Comparison of ENCODE assay signal across 1 cellular context in the genomic region with DNA sequence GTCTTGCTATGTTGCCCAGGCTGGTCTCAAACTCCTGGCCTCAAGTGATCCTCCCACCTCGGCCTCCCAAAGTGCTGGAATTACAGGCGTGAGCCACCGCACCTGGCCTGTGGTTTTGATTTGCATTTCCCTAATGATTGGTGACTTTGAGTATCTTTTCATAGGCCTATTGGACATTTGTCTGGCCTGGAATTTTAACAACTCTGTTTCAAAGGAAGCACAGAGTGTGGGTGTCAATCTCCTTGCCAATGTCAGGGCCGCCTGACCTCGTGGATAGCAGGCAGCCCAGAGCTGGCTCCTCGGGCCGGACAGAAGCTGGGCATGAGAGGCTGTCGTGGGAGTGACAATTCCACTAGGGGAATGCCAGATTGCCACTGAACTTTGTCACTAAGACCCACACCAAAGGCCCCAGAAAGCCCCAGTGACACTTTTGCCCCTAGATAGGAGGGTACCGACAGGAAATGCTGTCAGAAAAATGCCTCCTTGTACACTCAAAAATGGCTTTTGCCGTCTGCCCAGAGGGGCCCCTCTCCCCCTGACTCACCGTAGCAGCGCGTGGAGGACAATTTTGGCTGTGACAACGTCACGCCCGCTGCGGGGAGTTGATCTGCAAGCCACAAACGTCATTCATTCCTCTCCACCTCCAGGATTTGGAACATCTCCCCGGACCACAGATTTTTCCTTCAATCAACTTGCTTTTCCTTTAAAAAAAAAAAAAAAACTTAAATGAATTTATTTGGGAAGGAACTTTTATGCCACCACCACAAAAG.
TF ChIP-seq lines count a peak whose summit lies in the region.

No MANE protein-coding gene starts in this region.

TF ChIP-seq in GM12878, 131 proteins besides CTCF, POLR2A, EP300 and RAD21 (continued from another document):
- TF ChIP-seq, protein P1, sequence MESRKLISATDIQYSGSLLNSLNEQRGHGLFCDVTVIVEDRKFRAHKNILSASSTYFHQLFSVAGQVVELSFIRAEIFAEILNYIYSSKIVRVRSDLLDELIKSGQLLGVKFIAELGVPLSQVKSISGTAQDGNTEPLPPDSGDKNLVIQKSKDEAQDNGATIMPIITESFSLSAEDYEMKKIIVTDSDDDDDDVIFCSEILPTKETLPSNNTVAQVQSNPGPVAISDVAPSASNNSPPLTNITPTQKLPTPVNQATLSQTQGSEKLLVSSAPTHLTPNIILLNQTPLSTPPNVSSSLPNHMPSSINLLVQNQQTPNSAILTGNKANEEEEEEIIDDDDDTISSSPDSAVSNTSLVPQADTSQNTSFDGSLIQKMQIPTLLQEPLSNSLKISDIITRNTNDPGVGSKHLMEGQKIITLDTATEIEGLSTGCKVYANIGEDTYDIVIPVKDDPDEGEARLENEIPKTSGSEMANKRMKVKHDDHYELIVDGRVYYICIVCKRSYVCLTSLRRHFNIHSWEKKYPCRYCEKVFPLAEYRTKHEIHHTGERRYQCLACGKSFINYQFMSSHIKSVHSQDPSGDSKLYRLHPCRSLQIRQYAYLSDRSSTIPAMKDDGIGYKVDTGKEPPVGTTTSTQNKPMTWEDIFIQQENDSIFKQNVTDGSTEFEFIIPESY (IDR thresholded peaks at IDR 0.05) = no peak
- TF ChIP-seq, protein P2, sequence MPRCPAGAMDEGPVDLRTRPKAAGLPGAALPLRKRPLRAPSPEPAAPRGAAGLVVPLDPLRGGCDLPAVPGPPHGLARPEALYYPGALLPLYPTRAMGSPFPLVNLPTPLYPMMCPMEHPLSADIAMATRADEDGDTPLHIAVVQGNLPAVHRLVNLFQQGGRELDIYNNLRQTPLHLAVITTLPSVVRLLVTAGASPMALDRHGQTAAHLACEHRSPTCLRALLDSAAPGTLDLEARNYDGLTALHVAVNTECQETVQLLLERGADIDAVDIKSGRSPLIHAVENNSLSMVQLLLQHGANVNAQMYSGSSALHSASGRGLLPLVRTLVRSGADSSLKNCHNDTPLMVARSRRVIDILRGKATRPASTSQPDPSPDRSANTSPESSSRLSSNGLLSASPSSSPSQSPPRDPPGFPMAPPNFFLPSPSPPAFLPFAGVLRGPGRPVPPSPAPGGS (IDR thresholded peaks at IDR 0.05; ENCODE audit: borderline replicate concordance, insufficient read depth, low read depth, low read length, poor library complexity, severe bottlenecking) = peak; percentile 83
- TF ChIP-seq SIN3A (IDR thresholded peaks at IDR 0.05; ENCODE audit: low read depth, low read length) = no peak
- TF ChIP-seq, protein P3, sequence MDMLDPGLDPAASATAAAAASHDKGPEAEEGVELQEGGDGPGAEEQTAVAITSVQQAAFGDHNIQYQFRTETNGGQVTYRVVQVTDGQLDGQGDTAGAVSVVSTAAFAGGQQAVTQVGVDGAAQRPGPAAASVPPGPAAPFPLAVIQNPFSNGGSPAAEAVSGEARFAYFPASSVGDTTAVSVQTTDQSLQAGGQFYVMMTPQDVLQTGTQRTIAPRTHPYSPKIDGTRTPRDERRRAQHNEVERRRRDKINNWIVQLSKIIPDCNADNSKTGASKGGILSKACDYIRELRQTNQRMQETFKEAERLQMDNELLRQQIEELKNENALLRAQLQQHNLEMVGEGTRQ (IDR thresholded peaks at IDR 0.05; ENCODE audit: borderline replicate concordance, low read depth, low read length) = no peak
- TF ChIP-seq EGR1 (IDR thresholded peaks at IDR 0.05; ENCODE audit: borderline replicate concordance in 1 of 2, low read depth in 2 of 2, low read length in 2 of 2) = peak in 1 of 2 experiments; percentile 3; a peak in 1 of 3 replicates
- no peak for TF ChIP-seq JUND (IDR thresholded peaks at IDR 0.05; ENCODE audit: low read depth, low read length)
- peak; percentile 94 for TF ChIP-seq IKZF1 (conservative IDR thresholded peaks at IDR 0.05)
- no peak for TF ChIP-seq NR2C2 (IDR thresholded peaks at IDR 0.05; ENCODE audit: borderline replicate concordance, control insufficient read depth, insufficient read length, low read depth)
- TF ChIP-seq RELA (IDR thresholded peaks at IDR 0.05; ENCODE audit: borderline replicate concordance, partially characterized antibody) = peak; percentile 96
